Comparison of ENCODE assay signal across 1 cellular context in genomic region chr5:77029376-77029885, GRCh38.
TF ChIP-seq lines count a peak whose summit lies in the region.

No MANE protein-coding gene starts in this region.

TF ChIP-seq in HepG2, 621 proteins besides CTCF, POLR2A, EP300 and RAD21:
- 0 out of 2 replicates have a peak, but pooled peaks have one; percentile 3 for TF ChIP-seq HBP1 (CRISPR knock-in tag; IDR thresholded peaks at IDR 0.05; ENCODE audit: low read depth)
- TF ChIP-seq SIX1 (CRISPR knock-in tag; IDR thresholded peaks at IDR 0.05; ENCODE audit: borderline replicate concordance): no peak
- TF ChIP-seq NR2F2 (IDR thresholded peaks at IDR 0.05; ENCODE audit: borderline replicate concordance, low read depth): no peak
